In the genomic region with DNA sequence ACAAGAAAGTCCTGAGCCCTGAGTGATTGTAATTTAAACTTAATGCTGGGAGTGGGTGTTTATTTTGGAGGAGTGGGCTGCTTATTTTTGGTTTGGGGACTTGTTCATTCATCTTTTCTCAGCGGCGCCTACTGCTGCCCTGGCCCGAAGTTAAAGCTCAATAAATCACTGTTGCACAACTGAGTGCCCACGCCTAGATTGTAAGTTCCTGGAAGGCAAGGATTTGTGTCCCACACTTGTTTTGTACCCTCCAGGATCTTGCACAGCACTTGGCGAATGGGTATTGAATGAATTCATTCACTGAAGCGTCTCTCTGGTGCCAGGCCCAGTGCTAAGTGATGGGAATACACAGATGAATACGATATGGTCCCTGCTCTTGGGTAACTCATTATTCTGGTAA, we compare ENCODE assay signal across 27 cellular contexts.
DNase-seq lines count a peak whose midpoint lies in the region; ATAC-seq, FAIRE-seq and TF ChIP-seq lines count a peak whose summit lies in the region.
"Had no signal": no experiment of that assay in that cellular context is flagged by ENCODE, and none has a peak within 500 bp of the region (broad histone marks: within the 10 kb centered on the region; RNA-seq: fewer than 3 reads in every experiment).

No MANE protein-coding gene starts in this region.

- peak overlapping the region; percentile 0 for H3K27ac Mint-ChIP-seq in dendritic cell treated with granulocyte-macrophage colony-stimulating factor and Interleukin-4, amounts not matched to agents 40 ng/mL and 50 ng/mL, for 4 days
- peak overlapping the region in 8 of 9 donors; percentile 17 to 99 (median 84) for H3K27ac Mint-ChIP-seq in naive thymus-derived CD4-positive, alpha-beta T cell
- H3K27ac Mint-ChIP-seq: activated naive CD4-positive, alpha-beta T cell treated with anti-CD3 and anti-CD28 coated beads, Interleukin-2, amount 10 ng/mL, durations not matched to agents 7 days and 5 days; activated T-helper 17 cell treated with anti-CD3 and anti-CD28 coated beads, Interleukin-2, amount 50 U/mL, for 72 hours; naive B cell; T-helper 2 cell treated with Interferon-gamma antibody and Interleukin-4, amounts not matched to agents 5 μg/mL and 100 μg/mL, for 36 hours had no signal

- H3K9me3 ChIP-seq in HepG2 (ENCODE audit: low read length) (no peaks in the 10 kb centered on the region), right lobe of liver (no peaks in the 10 kb centered on the region)
- H3K9me3 ChIP-seq in naive thymus-derived CD4-positive, alpha-beta T cell (ENCODE audit: control insufficient read depth in 2 of 3, low read length in 3 of 3) = no peaks in the 10 kb centered on the region

- H2AFZ ChIP-seq in HepG2 (ENCODE audit: low read length) = no peak overlapping the region

- TF ChIP-seq RAD21 in HepG2 (CRISPR knock-in tag; IDR thresholded peaks at IDR 0.05) = no peak

- intact Hi-C loops in HepG2 (cut with micrococcal nuclease; ENCODE audit: unreplicated experiment) = no loop called here
- intact Hi-C loops in right lobe of liver (cut with DNase I) = no loop called here
- intact Hi-C loops in dendritic cell treated with granulocyte-macrophage colony-stimulating factor and Interleukin-4, amounts not matched to agents 40 ng/mL and 50 ng/mL, for 4 days (cut with micrococcal nuclease) = no loop called here
- intact Hi-C loops in naive thymus-derived CD4-positive, alpha-beta T cell (cut with micrococcal nuclease) = no loop called here

- no peaks in the 10 kb centered on the region for H3K27me3 ChIP-seq in HepG2 (ENCODE audit: control insufficient read depth in 1 of 2, insufficient read depth in 2 of 2, low read length in 2 of 2)
- H3K27me3 ChIP-seq in right lobe of liver = no peaks in the 10 kb centered on the region
- H3K27me3 ChIP-seq in naive thymus-derived CD4-positive, alpha-beta T cell (ENCODE audit: control insufficient read depth in 2 of 2, insufficient read depth in 2 of 2, low read length in 2 of 2) = no peaks in the 10 kb centered on the region

- no peaks in the 10 kb centered on the region for H3K36me3 ChIP-seq in HepG2 (replicated peaks in 1 of 2; ENCODE audit: control insufficient read depth in 1 of 2, insufficient read depth in 2 of 2, low read length in 2 of 2)
- H3K36me3 ChIP-seq in right lobe of liver = no peaks in the 10 kb centered on the region
- H3K36me3 ChIP-seq in naive thymus-derived CD4-positive, alpha-beta T cell (ENCODE audit: control insufficient read depth in 2 of 3, insufficient read depth in 3 of 3, low read length in 3 of 3) = no peaks in the 10 kb centered on the region

- no peaks in the 10 kb centered on the region for H4K20me1 ChIP-seq in HepG2 (ENCODE audit: insufficient read depth, low read length)

- BruUV-seq in HepG2 (replicated peaks; lab: Mats Ljungman, UMichigan) = no TSS peak

- peaks cover 25% of the 10 kb centered on the region for H3K27me3 Mint-ChIP-seq in dendritic cell treated with granulocyte-macrophage colony-stimulating factor and Interleukin-4, amounts not matched to agents 40 ng/mL and 50 ng/mL, for 4 days
- no peaks in the 10 kb centered on the region for H3K27me3 Mint-ChIP-seq in naive thymus-derived CD4-positive, alpha-beta T cell
- H3K27me3 Mint-ChIP-seq: activated CD4-positive, alpha-beta T cell treated with anti-CD3 and anti-CD28 coated beads for 36 hours; activated T-helper 17 cell treated with anti-CD3 and anti-CD28 coated beads, Interleukin-2, amount 50 U/mL, for 72 hours; CD4-positive, alpha-beta memory T cell had no signal

- no peak for DNase-seq in HepG2 (ENCODE audit: low spot score)
- no peak for DNase-seq in right lobe of liver
- DNase-seq in naive thymus-derived CD4-positive, alpha-beta T cell = no peak
- no peak for DNase-seq in NCI-H1105 (lab: John Stamatoyannopoulos, UW)
- DNase-seq in activated CD4-positive, CD25-positive, alpha-beta regulatory T cell treated with anti-CD3 and anti-CD28 coated beads, Interleukin-2, amount 50 U/mL, for 72 hours = no peak
- DNase-seq: activated CD4-positive, alpha-beta T cell treated with anti-CD3 and anti-CD28 coated beads for 36 hours; activated naive CD4-positive, alpha-beta T cell treated with anti-CD3 and anti-CD28 coated beads, Interleukin-2, amount 10 ng/mL, durations not matched to agents 7 days and 5 days; AML-193; CD4-positive, alpha-beta memory T cell; effector CD4-positive, alpha-beta T cell; Karpas-422; kidney; midbrain; naive B cell; NCI-H1436 treated with DMSO at 0.1 percent for 48 hours; NCI-H226; SHP77 treated with DMSO at 0.1 percent for 48 hours; stimulated activated naive CD8-positive, alpha-beta T cell treated with anti-CD3 and anti-CD28 coated beads, Interleukin-15, Interleukin-2, amounts not matched to agents 100 U/mL and 50 U/mL, for 24 hours had no signal

- in situ Hi-C loops in HepG2 (cut with HindIII; ENCODE audit: extremely low pct_ligation_motif_present, low pct_unique_long_range_greater_than_20kb) = no loop called here

- ATAC-seq in HepG2 = no peak
- ATAC-seq in right lobe of liver = no peak
- no peak for ATAC-seq in naive thymus-derived CD4-positive, alpha-beta T cell
- ATAC-seq in GM21825 (IDR thresholded peaks at IDR 0.05; ENCODE audit: unreplicated experiment) = no peak
- no peak for ATAC-seq in GM21390 (IDR thresholded peaks at IDR 0.05; ENCODE audit: unreplicated experiment)
- ATAC-seq: activated CD4-positive, alpha-beta T cell treated with anti-CD3 and anti-CD28 coated beads for 36 hours; activated T-helper 17 cell treated with anti-CD3 and anti-CD28 coated beads, Interleukin-2, amount 50 U/mL, for 72 hours; stimulated activated naive CD8-positive, alpha-beta T cell treated with anti-CD3 and anti-CD28 coated beads, Interleukin-15, Interleukin-2, amounts not matched to agents 100 U/mL and 50 U/mL, for 24 hours had no signal

- CTCF ChIA-PET in HepG2 (lab: Yijun Ruan, JAX; ENCODE audit: low intra/inter-chr PET ratio, low total read pairs) = no interaction called here
- CTCF ChIA-PET in naive thymus-derived CD4-positive, alpha-beta T cell (lab: Charles Lee) = interaction anchor here (1.1 kb wide), 1 partner anchor 64 kb away, joined by 4 read pairs; no protein-coding TSS in a partner anchor

- TF ChIP-seq CTCF in HepG2 (CRISPR knock-in tag; IDR thresholded peaks at IDR 0.05) = no peak
- no peak for TF ChIP-seq CTCF in right lobe of liver (IDR thresholded peaks at IDR 0.05)

- H3K9me3 Mint-ChIP-seq in dendritic cell treated with granulocyte-macrophage colony-stimulating factor and Interleukin-4, amounts not matched to agents 40 ng/mL and 50 ng/mL, for 4 days = no peaks in the 10 kb centered on the region
- no peaks in the 10 kb centered on the region for H3K9me3 Mint-ChIP-seq in naive thymus-derived CD4-positive, alpha-beta T cell
- H3K9me3 Mint-ChIP-seq: activated naive CD4-positive, alpha-beta T cell treated with anti-CD3 and anti-CD28 coated beads, Interleukin-2, amount 10 ng/mL, durations not matched to agents 7 days and 5 days; activated T-helper 17 cell treated with anti-CD3 and anti-CD28 coated beads, Interleukin-2, amount 50 U/mL, for 72 hours; CD4-positive, alpha-beta memory T cell; naive B cell; T-helper 2 cell treated with Interferon-gamma antibody and Interleukin-4, amounts not matched to agents 5 μg/mL and 100 μg/mL, for 36 hours had no signal

- 97% methylated on average over 7 of the region's 7 CpGs for WGBS in HepG2 (ENCODE audit: low lambda C conversion rate)
- 92% methylated on average over 6 of the region's 7 CpGs for WGBS in right lobe of liver (ENCODE audit: insufficient coverage, low coverage, low lambda C conversion rate, missing lambda C conversion rate)

- H3K4me1 ChIP-seq in HepG2 (ENCODE audit: insufficient read depth, low read length) (peaks cover 49% of the 10 kb centered on the region), right lobe of liver (peaks cover 0 to 12% (median 0%) of the 10 kb centered on the region in 4 donors)
- peaks cover 13 to 31% of the 10 kb centered on the region in 2 donors for H3K4me1 ChIP-seq in naive thymus-derived CD4-positive, alpha-beta T cell (ENCODE audit: control insufficient read depth in 2 of 2, insufficient read depth in 2 of 2, low read length in 2 of 2)

- FAIRE-seq in HepG2 (lab: Jason Lieb, UNC) = no peak
- FAIRE-seq: A204.1, kidney, RCC 7860 had no signal

- no peak overlapping the region for H3K4me3 ChIP-seq in HepG2 (replicated peaks in 1 of 3; ENCODE audit: insufficient read depth in 1 of 3, low read depth in 2 of 3, low read length in 3 of 3)
- no peak overlapping the region for H3K4me3 ChIP-seq in right lobe of liver
- no peak overlapping the region for H3K4me3 ChIP-seq in naive thymus-derived CD4-positive, alpha-beta T cell (ENCODE audit: low read length)
- H3K4me3 ChIP-seq: skin epidermis had no signal

- H3K79me2 ChIP-seq in HepG2 (ENCODE audit: insufficient read depth, low read length) = no peaks in the 10 kb centered on the region

- POLR2A ChIA-PET in HepG2 (lab: Yijun Ruan, JAX) = interaction anchor here (0.7 to 6.9 kb wide), 3 partner anchors 13 to 193 kb away, joined by 3 to 87 read pairs (median 3); no protein-coding TSS in a partner anchor
- POLR2A ChIA-PET in naive thymus-derived CD4-positive, alpha-beta T cell (lab: Charles Lee) = interaction anchor here (0.6 to 3.3 kb wide), 4 partner anchors 11 to 53 kb away, joined by 4 to 10 read pairs (median 6); no protein-coding TSS in a partner anchor

- H3K36me3 Mint-ChIP-seq in dendritic cell treated with granulocyte-macrophage colony-stimulating factor and Interleukin-4, amounts not matched to agents 40 ng/mL and 50 ng/mL, for 4 days (ENCODE audit: low read depth) = no peaks in the 10 kb centered on the region
- H3K36me3 Mint-ChIP-seq in naive thymus-derived CD4-positive, alpha-beta T cell = peaks cover 0 to 1% (median 0%) of the 10 kb centered on the region in 5 donors
- H3K36me3 Mint-ChIP-seq: activated naive CD4-positive, alpha-beta T cell treated with anti-CD3 and anti-CD28 coated beads, Interleukin-2, amount 10 ng/mL, durations not matched to agents 7 days and 5 days; CD4-positive, alpha-beta memory T cell; naive B cell had no signal

- TF ChIP-seq EP300 in HepG2 (IDR thresholded peaks at IDR 0.05; ENCODE audit: low read depth in 2 of 2, low read length in 2 of 2) = no peak
- no peak for TF ChIP-seq EP300 in HepG2 (CRISPR knock-in tag; IDR thresholded peaks at IDR 0.05; ENCODE audit: borderline replicate concordance)

- H3K27ac ChIP-seq in HepG2 (ENCODE audit: extremely low read length, insufficient read depth, low read length) = peak overlapping the region; percentile 68
- no peak overlapping the region for H3K27ac ChIP-seq in right lobe of liver
- H3K27ac ChIP-seq in naive thymus-derived CD4-positive, alpha-beta T cell (ENCODE audit: low read depth, low read length) = no peak overlapping the region
- H3K27ac ChIP-seq: epithelial cell of prostate had no signal

- H3K4me2 ChIP-seq in HepG2 (ENCODE audit: low read depth, low read length) = no peak overlapping the region

- no peak overlapping the region for H3K4me3 Mint-ChIP-seq in dendritic cell treated with granulocyte-macrophage colony-stimulating factor and Interleukin-4, amounts not matched to agents 40 ng/mL and 50 ng/mL, for 4 days
- H3K4me3 Mint-ChIP-seq in naive thymus-derived CD4-positive, alpha-beta T cell = peak overlapping the region in 4 of 10 donors; percentile 29 to 90 (median 86)
- H3K4me3 Mint-ChIP-seq: activated CD4-positive, alpha-beta T cell treated with anti-CD3 and anti-CD28 coated beads for 36 hours; activated naive CD4-positive, alpha-beta T cell treated with anti-CD3 and anti-CD28 coated beads, Interleukin-2, amount 10 ng/mL, durations not matched to agents 7 days and 5 days; T-helper 2 cell treated with Interferon-gamma antibody and Interleukin-4, amounts not matched to agents 5 μg/mL and 100 μg/mL, for 36 hours had no signal

- no peak overlapping the region for H3K9ac ChIP-seq in HepG2 (ENCODE audit: insufficient read depth, low read depth, low read length)

- TF ChIP-seq POLR2A in HepG2 (IDR thresholded peaks at IDR 0.05; ENCODE audit: insufficient read depth in 1 of 2, low read depth in 2 of 2, low read length in 2 of 2) (no peak), right lobe of liver (IDR thresholded peaks at IDR 0.05) (no peak)

- peaks cover 22% of the 10 kb centered on the region for H3K4me1 Mint-ChIP-seq in dendritic cell treated with granulocyte-macrophage colony-stimulating factor and Interleukin-4, amounts not matched to agents 40 ng/mL and 50 ng/mL, for 4 days (ENCODE audit: low read depth)
- peaks cover 21 to 57% (median 50%) of the 10 kb centered on the region in 7 donors for H3K4me1 Mint-ChIP-seq in naive thymus-derived CD4-positive, alpha-beta T cell
